13 cellular contexts compared by ENCODE assay signal in genomic region chr15:50767332-50767861, GRCh38. TPM values are rescaled to one million over a fixed set of nuclear protein-coding genes. Genes with fewer than 3 reads are reported as not detected.
A peak's percentile ranks its signal among the peaks of the same experiment; 100 is the strongest.
DNase-seq lines count a peak whose midpoint lies in the region; ATAC-seq, FAIRE-seq and TF ChIP-seq lines count a peak whose summit lies in the region.
"Had no signal": no experiment of that assay in that cellular context is flagged by ENCODE, and none has a peak within 500 bp of the region (broad histone marks: within the 10 kb centered on the region; RNA-seq: fewer than 3 reads in every experiment).

No MANE protein-coding gene starts in this region.

- no peaks in the 10 kb centered on the region for H3K9me3 ChIP-seq in A549

- no peak for ATAC-seq in A549
- ATAC-seq in naive B cell (ENCODE audit: low read depth in 2 of 2) = no peak

- H3K27ac Mint-ChIP-seq in brain (peak overlapping the region in 1 of 5 experiments; percentile 3), naive B cell (peak overlapping the region in 5 of 6 donors; percentile 0 to 93 (median 22))

- H3K4me1 ChIP-seq in A549 = peaks cover 28% of the 10 kb centered on the region

- H3K27me3 Mint-ChIP-seq in brain (peaks cover 15% of the 10 kb centered on the region), naive B cell (no peaks in the 10 kb centered on the region)

- POLR2A ChIA-PET in A549 (lab: Yijun Ruan, JAX) (no interaction called here), GM10248 (lab: Yijun Ruan, JAX) (no interaction called here)

- TF ChIP-seq CTCF in A549 (IDR thresholded peaks at IDR 0.05) (no peak), GM10266 (IDR thresholded peaks at IDR 0.05; ENCODE audit: control insufficient read depth, insufficient read depth, low read depth, missing control alignments) (no peak), brain (conservative IDR thresholded peaks at IDR 0.05) (no peak), GM10248 (IDR thresholded peaks at IDR 0.05; ENCODE audit: control extremely low read depth, extremely low read depth, low read depth, missing control alignments) (no peak)

- H3K4me2 ChIP-seq in A549 = peak overlapping the region; percentile 32

- H3K4me1 Mint-ChIP-seq in brain (peaks cover 36% of the 10 kb centered on the region), naive B cell (peaks cover 22 to 38% (median 35%) of the 10 kb centered on the region in 3 donors)

- TF ChIP-seq EP300 in A549 (IDR thresholded peaks at IDR 0.05) = no peak

- no peak for FAIRE-seq in A549 (lab: Jason Lieb, UNC)
- FAIRE-seq in GM12892 (lab: Jason Lieb, UNC) = no peak

- whole genome bisulfite sequencing in A549 (ENCODE audit: missing lambda C conversion rate) = 47% methylated on average over 2 of the region's 2 CpGs

- CTCF ChIA-PET in A549 (lab: Yijun Ruan, JAX) = interaction anchor here (1.5 to 2.4 kb wide), 2 partner anchors 92 to 109 kb away, joined by 4 to 9 read pairs; no protein-coding TSS in a partner anchor
- CTCF ChIA-PET in GM10248 (lab: Yijun Ruan, JAX) = no interaction called here

- H3K4me3 Mint-ChIP-seq in brain (peak overlapping the region in 4 of 5 experiments; percentile 10 to 90 (median 55)), naive B cell (peak overlapping the region in 4 of 8 donors; percentile 10 to 92 (median 63))

- peak overlapping the region in 1 of 2 experiments; percentile 30; a peak in 2 of 6 replicates for H3K27ac ChIP-seq in A549

- no peak overlapping the region for H3K4me3 ChIP-seq in A549

- DNase-seq in A549 (ENCODE audit: low read depth in 1 of 2, low spot score in 1 of 2) (peak in 1 of 2 experiments; percentile 24), GM10266 (ENCODE audit: extremely low spot score) (peak; percentile 13), naive B cell (no peak), GM12892 (ENCODE audit: insufficient read length) (no peak), hypothalamus (lab: John Stamatoyannopoulos, UW) (no peak), GM10248 (ENCODE audit: extremely low spot score) (no peak), DMS153 (lab: John Stamatoyannopoulos, UW) (no peak)
- DNase-seq: activated CD4-positive, alpha-beta T cell treated with anti-CD3 and anti-CD28 coated beads, Interleukin-2, amount 50 U/mL, for 4 hours; MV-4-11; NCI-H524 treated with DMSO at 0.1 percent for 48 hours; nucleus accumbens; stimulated activated CD4-positive, alpha-beta T cell treated with anti-CD3 and anti-CD28 coated beads, Interleukin-4, amount 100 ng/mL, for 1 hour had no signal

- H3K36me3 Mint-ChIP-seq in brain (peaks cover 7% of the 10 kb centered on the region), naive B cell (no peaks in the 10 kb centered on the region)

- H3K9me3 Mint-ChIP-seq in brain (peaks cover 0 to 5% (median 0%) of the 10 kb centered on the region in 5 experiments), naive B cell (peaks cover 0 to 2% (median 0%) of the 10 kb centered on the region in 7 donors)

- no peak for TF ChIP-seq RAD21 in A549 (conservative IDR thresholded peaks at IDR 0.05 in 1 of 2, IDR thresholded peaks at IDR 0.05 in 1 of 2)

- TF ChIP-seq POLR2A in A549 (IDR thresholded peaks at IDR 0.05; ENCODE audit: low read length) (no peak), GM12892 (IDR thresholded peaks at IDR 0.05; ENCODE audit: low read depth, low read length) (no peak)

TF ChIP-seq in A549, 52 proteins besides CTCF, POLR2A, EP300 and RAD21:
- TF ChIP-seq CHD2 (IDR thresholded peaks at IDR 0.05; ENCODE audit: low read length, partially characterized antibody) (no peak), HDAC2 (IDR thresholded peaks at IDR 0.05) (no peak), USF2 (IDR thresholded peaks at IDR 0.05) (no peak)

RNA-seq across cellular contexts. Expression of gene SPPL2A, which starts 1.9 kb away (rescaled TPM):
- polyA plus RNA-seq in A549 (2011; rRNA removed) (138 and 163 TPM in 2 replicates), A549 (2017; fragmentation: RNase III; extraction: RNeasy Plus Mini Kit Qiagen cat#74134 plus additional on column Dnase treatment) (81.3 to 91.9 TPM (median 87.7 TPM) in 3 replicates), brain (ENCODE audit: insufficient read depth, low read depth, low replicate concordance) (16.6 TPM), naive B cell (ENCODE audit: low read depth in 6 of 6) (10 to 100 TPM; 75.1 to 93.0 (median 89.4) TPM)
- 34.3 and 47.5 TPM in 2 replicates for polyA plus RNA-seq in A549 (2012; cell fraction: cytosol; rRNA removed)
- 65.9 and 77.7 TPM in 2 replicates for polyA plus RNA-seq in A549 (2012; cell fraction: nucleus; rRNA removed)
- polyA minus RNA-seq in A549 (2011; rRNA and poly(A)+ RNA removed) = 53.0 and 61.3 TPM in 2 replicates
- polyA plus RNA-seq in GM12892 (2012; ENCODE audit: missing spikeins) = 56.1 TPM
